ENCODE assay signal across 18 cellular contexts in the genomic region with DNA sequence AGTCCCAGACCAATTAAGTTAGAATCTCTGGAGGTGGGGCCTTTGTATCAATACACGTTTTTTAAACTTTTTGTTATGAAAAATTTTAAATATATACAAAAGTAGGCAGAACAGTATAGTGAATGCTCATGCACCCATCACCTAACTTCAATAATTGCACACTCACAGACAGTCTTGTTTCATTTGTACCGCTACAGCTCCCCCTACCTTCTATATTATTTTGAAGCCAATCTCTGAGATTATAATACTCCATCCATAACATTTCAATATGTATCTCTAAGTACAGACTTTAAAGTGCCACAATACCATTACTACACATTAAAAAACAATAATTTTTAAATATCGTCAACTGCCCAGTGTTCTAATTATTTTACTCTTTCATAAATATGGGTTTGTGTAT. TPM values are rescaled to one million over a fixed set of nuclear protein-coding genes. Genes with fewer than 3 reads are reported as not detected.
A peak's percentile ranks its signal among the peaks of the same experiment; 100 is the strongest.
DNase-seq lines count a peak whose midpoint lies in the region; ATAC-seq and TF ChIP-seq lines count a peak whose summit lies in the region.
"Had no signal": no experiment of that assay in that cellular context is flagged by ENCODE, and none has a peak within 500 bp of the region (broad histone marks: within the 10 kb centered on the region; RNA-seq: fewer than 3 reads in every experiment).

No MANE protein-coding gene starts in this region.

- TF ChIP-seq CTCF in 22Rv1 (IDR thresholded peaks at IDR 0.05) (peak; percentile 32), C4-2B (conservative IDR thresholded peaks at IDR 0.05) (peak; percentile 28), LNCaP clone FGC (IDR thresholded peaks at IDR 0.05; ENCODE audit: control insufficient read depth, extremely low read depth, insufficient read depth) (peak; percentile 22; the same call in 1 of the 2 replicates), RWPE2 (IDR thresholded peaks at IDR 0.05; ENCODE audit: poor library complexity, severe bottlenecking) (peak; percentile 41)

- ATAC-seq in RWPE2 (ENCODE audit: low read depth) (peak; percentile 52; the same call in 1 of the 3 replicates), GM18498 (IDR thresholded peaks at IDR 0.05; ENCODE audit: unreplicated experiment) (no peak)
- ATAC-seq: heart left ventricle, Right ventricle myocardium inferior had no signal

- H3K4me3 ChIP-seq in LNCaP clone FGC (ENCODE audit: low read depth, low read length), result no peak overlapping the region
- no peak overlapping the region for H3K4me3 ChIP-seq in RWPE2 (ENCODE audit: severe bottlenecking)
- H3K4me3 ChIP-seq: heart left ventricle, tibial artery had no signal

- DNase-seq in LNCaP clone FGC (ENCODE audit: low read depth) (no peak), RWPE2 (ENCODE audit: low spot score) (no peak), SK-N-DZ (ENCODE audit: low spot score) (no peak)
- DNase-seq in stimulated activated naive CD4-positive, alpha-beta T cell treated with Interleukin-2 at 50 U/mL for 16 hours (lab: John Stamatoyannopoulos, UW), result no peak
- no peak for DNase-seq in activated CD8-positive, alpha-beta memory T cell treated with anti-CD3 and anti-CD28 coated beads, Interleukin-2, amount 50 U/mL, for 48 hours
- DNase-seq: activated CD4-positive, alpha-beta memory T cell treated with anti-CD3 and anti-CD28 coated beads for 36 hours; activated naive CD8-positive, alpha-beta T cell treated with anti-CD3 and anti-CD28 coated beads for 36 hours; CD4-positive, alpha-beta T cell; central memory CD4-positive, alpha-beta T cell; heart left ventricle; NCI-H1105 treated with DMSO at 0.1 percent for 48 hours; NCI-H2081; stimulated activated CD4-positive, alpha-beta T cell treated with anti-CD3 and anti-CD28 coated beads, Interleukin-15, amount 100 ng/mL, for 24 hours; tibial artery had no signal

- H3K27ac ChIP-seq in 22Rv1 (no peak overlapping the region), C4-2B (no peak overlapping the region), RWPE2 (ENCODE audit: poor library complexity, severe bottlenecking) (no peak overlapping the region)
- H3K27ac ChIP-seq: heart left ventricle, tibial artery had no signal

- H3K27me3 ChIP-seq in RWPE2 (ENCODE audit: insufficient read depth, poor library complexity, severe bottlenecking), result no peaks in the 10 kb centered on the region
- H3K27me3 ChIP-seq: tibial artery had no signal

- no peaks in the 10 kb centered on the region for H3K36me3 ChIP-seq in RWPE2 (ENCODE audit: low read depth)
- H3K36me3 ChIP-seq: heart left ventricle, tibial artery had no signal

- no peaks in the 10 kb centered on the region for H3K9me3 ChIP-seq in RWPE2 (ENCODE audit: severe bottlenecking)
- H3K9me3 ChIP-seq: heart left ventricle, tibial artery had no signal

- H3K4me1 ChIP-seq in RWPE2 (ENCODE audit: insufficient read depth, poor library complexity, severe bottlenecking), result no peaks in the 10 kb centered on the region
- H3K4me1 ChIP-seq: heart left ventricle, tibial artery had no signal

RNA-seq across cellular contexts. Expression of a gene that starts 32.9 kb away (rescaled TPM):
- 98.5 and 119 TPM in 2 replicates for polyA plus RNA-seq in SK-N-DZ (2014; cell fraction: cytosol; rRNA removed)
- 106 and 141 TPM in 2 replicates for polyA plus RNA-seq in SK-N-DZ (2014; cell fraction: nucleus; rRNA removed)
- polyA plus RNA-seq: heart left ventricle had no signal
